ENCODE assay signal across 14 cellular contexts in genomic region chrX:131791608-131792355, GRCh38.
A peak's percentile ranks its signal among the peaks of the same experiment; 100 is the strongest.
DNase-seq lines count a peak whose midpoint lies in the region; ATAC-seq, FAIRE-seq and TF ChIP-seq lines count a peak whose summit lies in the region.
"Had no signal": no experiment of that assay in that cellular context is flagged by ENCODE, and none has a peak within 500 bp of the region (broad histone marks: within the 10 kb centered on the region; RNA-seq: fewer than 3 reads in every experiment).

No MANE protein-coding gene starts in this region.

- TF ChIP-seq CTCF in A549 (IDR thresholded peaks at IDR 0.05) (no peak), keratinocyte (optimal IDR thresholded peaks at IDR 0.05 in 1 of 3, IDR thresholded peaks at IDR 0.05 in 1 of 3, conservative IDR thresholded peaks at IDR 0.05 in 1 of 3; ENCODE audit: extremely low read depth in 1 of 3, insufficient read depth in 2 of 3, low read length in 3 of 3) (no peak)

- peak in 1 of 2 experiments; percentile 10; a peak in 1 of 6 replicates for ATAC-seq in A549
- ATAC-seq in T-cell (replicated peaks in 1 of 4) = no peak
- no peak for ATAC-seq in GM21526 (IDR thresholded peaks at IDR 0.05; ENCODE audit: low FRiP score, unreplicated experiment)
- ATAC-seq in HG03025 (IDR thresholded peaks at IDR 0.05; ENCODE audit: low FRiP score, unreplicated experiment) = no peak
- ATAC-seq: WTC11 had no signal

- H3K4me2 ChIP-seq in A549 (peak overlapping the region; percentile 98), keratinocyte (ENCODE audit: control insufficient read depth, extremely low read depth, insufficient read depth, low read depth, low read length) (peak overlapping the region; percentile 87)

- no peaks in the 10 kb centered on the region for H3K36me3 ChIP-seq in keratinocyte (ENCODE audit: control insufficient read depth in 2 of 2, extremely low read depth in 1 of 2, insufficient read depth in 2 of 2, low read length in 2 of 2)

- in situ Hi-C loops in ACHN (cut with HindIII; ENCODE audit: low pct_ligation_motif_present, low pct_unique_long_range_greater_than_20kb, low sequenced_read_pairs) = no loop called here

- DNase-seq in A549 (ENCODE audit: low read depth in 1 of 2, low spot score in 1 of 2) (no peak), GM12892 (ENCODE audit: insufficient read length) (no peak), T-cell (no peak), keratinocyte (ENCODE audit: low read depth, low spot score) (no peak), NAMALWA (ENCODE audit: low spot score) (no peak), ACHN (no peak)
- DNase-seq: cortex of kidney; H9; NCI-H510A; SIG-M5; stimulated activated CD4-positive, alpha-beta T cell treated with anti-CD3 and anti-CD28 coated beads, Interleukin-4, amount 100 ng/mL, for 24 hours had no signal

- H3K9me3 ChIP-seq in A549 (no peaks in the 10 kb centered on the region), keratinocyte (ENCODE audit: control insufficient read depth, low read depth, low read length) (no peaks in the 10 kb centered on the region)

- H3K4me1 Mint-ChIP-seq in T-cell = peaks cover 0 to 20% (median 14%) of the 10 kb centered on the region in 3 donors
- H3K4me1 Mint-ChIP-seq: H9, WTC11 had no signal

- H2AFZ ChIP-seq in keratinocyte (ENCODE audit: control insufficient read depth, low read length) = peak overlapping the region; percentile 46

- no peak for TF ChIP-seq EP300 in A549 (IDR thresholded peaks at IDR 0.05)

- no peaks in the 10 kb centered on the region for H4K20me1 ChIP-seq in keratinocyte (ENCODE audit: control insufficient read depth, extremely low read depth, insufficient read depth, low read length)

- no peak for TF ChIP-seq POLR2A in A549 (IDR thresholded peaks at IDR 0.05; ENCODE audit: low read length)
- no peak for TF ChIP-seq POLR2A in GM12892 (IDR thresholded peaks at IDR 0.05; ENCODE audit: low read depth, low read length)

- H3K4me1 ChIP-seq in A549 = 0 out of 3 replicates have a peak, but pooled peaks cover 5% of the 10 kb centered on the region
- H3K4me1 ChIP-seq in keratinocyte (ENCODE audit: control insufficient read depth, extremely low read depth, insufficient read depth, low read length) = peaks cover 8% of the 10 kb centered on the region

- no peaks in the 10 kb centered on the region for H3K79me2 ChIP-seq in keratinocyte (ENCODE audit: control insufficient read depth, insufficient read depth, low read length)

- H3K4me3 ChIP-seq in A549 (peak overlapping the region; percentile 59), keratinocyte (ENCODE audit: control insufficient read depth in 2 of 3, extremely low read depth in 1 of 3, insufficient read depth in 2 of 3, low read depth in 1 of 3, low read length in 3 of 3) (peak overlapping the region; percentile 16 to 63 (median 58))

- no peaks in the 10 kb centered on the region for H3K9me1 ChIP-seq in keratinocyte (ENCODE audit: control insufficient read depth, extremely low read depth, insufficient read depth, low read length)

- peaks cover 11% of the 10 kb centered on the region for H3K27me3 ChIP-seq in keratinocyte (ENCODE audit: control insufficient read depth, extremely low read depth, insufficient read depth, low read length)

- H3K4me3 Mint-ChIP-seq in T-cell = peak overlapping the region in 2 of 3 donors; percentile 90 to 97
- H3K4me3 Mint-ChIP-seq: H9, WTC11 had no signal

- no peaks in the 10 kb centered on the region for H3K36me3 Mint-ChIP-seq in T-cell

- dilution Hi-C loops in keratinocyte (cut with MboI; ENCODE audit: extremely low pct_ligation_motif_present, low sequenced_read_pairs) = no loop called here

- WGBS in A549 (ENCODE audit: missing lambda C conversion rate) = 5% methylated on average over 9 of the region's 9 CpGs

- CTCF ChIA-PET in A549 (lab: Yijun Ruan, JAX) (interaction anchor here (0.6 to 1.9 kb wide), 7 partner anchors 9 to 775 kb away, joined by 3 to 7 read pairs (median 3); no protein-coding TSS in a partner anchor), T-cell (lab: Charles Lee) (interaction anchor here in 1 of 2 donors (0.5 to 1.4 kb wide), 3 partner anchors 11 to 2000 kb away, joined by 3 to 5 read pairs (median 4); no protein-coding TSS in a partner anchor)

- TF ChIP-seq RAD21 in A549 (conservative IDR thresholded peaks at IDR 0.05 in 1 of 2, IDR thresholded peaks at IDR 0.05 in 1 of 2) = no peak

- POLR2A ChIA-PET in A549 (lab: Yijun Ruan, JAX) (no interaction called here), T-cell (lab: Charles Lee) (no interaction called here)

- FAIRE-seq in A549 (lab: Jason Lieb, UNC) (peak; percentile 59), GM12892 (lab: Jason Lieb, UNC) (peak; percentile 75), keratinocyte (lab: Jason Lieb, UNC) (no peak)

- peaks cover 0 to 10% of the 10 kb centered on the region in 2 donors for H3K27me3 Mint-ChIP-seq in T-cell

- H3K9ac ChIP-seq in keratinocyte (ENCODE audit: control insufficient read depth, extremely low read depth, insufficient read depth, low read length) = peak overlapping the region; percentile 10

- no peak overlapping the region for H3K27ac Mint-ChIP-seq in T-cell
- H3K27ac Mint-ChIP-seq: WTC11 had no signal

- no peaks in the 10 kb centered on the region for H3K9me3 Mint-ChIP-seq in T-cell

- H3K27ac ChIP-seq in A549 = peak overlapping the region; percentile 90 to 92
- no peak overlapping the region for H3K27ac ChIP-seq in keratinocyte (ENCODE audit: control insufficient read depth, insufficient read depth, low read length)

TF ChIP-seq in A549, 52 proteins besides CTCF, POLR2A, EP300 and RAD21:
- no peak for TF ChIP-seq MAFK (IDR thresholded peaks at IDR 0.05; ENCODE audit: partially characterized antibody)
- TF ChIP-seq ELK1 (IDR thresholded peaks at IDR 0.05; ENCODE audit: low read depth, low read length) = no peak
- no peak for TF ChIP-seq PHF8 (IDR thresholded peaks at IDR 0.05; ENCODE audit: borderline replicate concordance, low read depth)
- no peak for TF ChIP-seq CBX8 (IDR thresholded peaks at IDR 0.05)
- TF ChIP-seq HEYL (CRISPR knock-in tag; IDR thresholded peaks at IDR 0.05) = no peak
- TF ChIP-seq RCOR1 (IDR thresholded peaks at IDR 0.05; ENCODE audit: low read depth, low read length) = no peak
- no peak for TF ChIP-seq RARB (CRISPR knock-in tag; IDR thresholded peaks at IDR 0.05)
- no peak for TF ChIP-seq RFX5 (IDR thresholded peaks at IDR 0.05)
- no peak for TF ChIP-seq HOXB5 (CRISPR knock-in tag; IDR thresholded peaks at IDR 0.05)
- no peak for TF ChIP-seq HOXA7 (CRISPR knock-in tag; IDR thresholded peaks at IDR 0.05)
